Comparison of ENCODE assay signal across 1 cellular context in genomic region chr20:49619113-49620048, GRCh38.
TF ChIP-seq lines count a peak whose summit lies in the region.

No MANE protein-coding gene starts in this region.

TF ChIP-seq in GM12878, 131 proteins besides CTCF, POLR2A, EP300 and RAD21:
- TF ChIP-seq FOXK2 (IDR thresholded peaks at IDR 0.05), result peak; percentile 41; the same call in 1 of the 2 replicates
- no peak for TF ChIP-seq ATF7 (IDR thresholded peaks at IDR 0.05; ENCODE audit: low read depth)
- TF ChIP-seq RAD51 (IDR thresholded peaks at IDR 0.05), result no peak
- no peak for TF ChIP-seq BMI1 (IDR thresholded peaks at IDR 0.05; ENCODE audit: borderline replicate concordance)
- peak; percentile 62 for TF ChIP-seq HDGF (IDR thresholded peaks at IDR 0.05)
- TF ChIP-seq, protein P1, sequence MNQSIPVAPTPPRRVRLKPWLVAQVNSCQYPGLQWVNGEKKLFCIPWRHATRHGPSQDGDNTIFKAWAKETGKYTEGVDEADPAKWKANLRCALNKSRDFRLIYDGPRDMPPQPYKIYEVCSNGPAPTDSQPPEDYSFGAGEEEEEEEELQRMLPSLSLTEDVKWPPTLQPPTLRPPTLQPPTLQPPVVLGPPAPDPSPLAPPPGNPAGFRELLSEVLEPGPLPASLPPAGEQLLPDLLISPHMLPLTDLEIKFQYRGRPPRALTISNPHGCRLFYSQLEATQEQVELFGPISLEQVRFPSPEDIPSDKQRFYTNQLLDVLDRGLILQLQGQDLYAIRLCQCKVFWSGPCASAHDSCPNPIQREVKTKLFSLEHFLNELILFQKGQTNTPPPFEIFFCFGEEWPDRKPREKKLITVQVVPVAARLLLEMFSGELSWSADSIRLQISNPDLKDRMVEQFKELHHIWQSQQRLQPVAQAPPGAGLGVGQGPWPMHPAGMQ (IDR thresholded peaks at IDR 0.05; ENCODE audit: borderline replicate concordance), result 0 out of 2 replicates have a peak, but pooled peaks have one; percentile 11
- TF ChIP-seq, protein P2, sequence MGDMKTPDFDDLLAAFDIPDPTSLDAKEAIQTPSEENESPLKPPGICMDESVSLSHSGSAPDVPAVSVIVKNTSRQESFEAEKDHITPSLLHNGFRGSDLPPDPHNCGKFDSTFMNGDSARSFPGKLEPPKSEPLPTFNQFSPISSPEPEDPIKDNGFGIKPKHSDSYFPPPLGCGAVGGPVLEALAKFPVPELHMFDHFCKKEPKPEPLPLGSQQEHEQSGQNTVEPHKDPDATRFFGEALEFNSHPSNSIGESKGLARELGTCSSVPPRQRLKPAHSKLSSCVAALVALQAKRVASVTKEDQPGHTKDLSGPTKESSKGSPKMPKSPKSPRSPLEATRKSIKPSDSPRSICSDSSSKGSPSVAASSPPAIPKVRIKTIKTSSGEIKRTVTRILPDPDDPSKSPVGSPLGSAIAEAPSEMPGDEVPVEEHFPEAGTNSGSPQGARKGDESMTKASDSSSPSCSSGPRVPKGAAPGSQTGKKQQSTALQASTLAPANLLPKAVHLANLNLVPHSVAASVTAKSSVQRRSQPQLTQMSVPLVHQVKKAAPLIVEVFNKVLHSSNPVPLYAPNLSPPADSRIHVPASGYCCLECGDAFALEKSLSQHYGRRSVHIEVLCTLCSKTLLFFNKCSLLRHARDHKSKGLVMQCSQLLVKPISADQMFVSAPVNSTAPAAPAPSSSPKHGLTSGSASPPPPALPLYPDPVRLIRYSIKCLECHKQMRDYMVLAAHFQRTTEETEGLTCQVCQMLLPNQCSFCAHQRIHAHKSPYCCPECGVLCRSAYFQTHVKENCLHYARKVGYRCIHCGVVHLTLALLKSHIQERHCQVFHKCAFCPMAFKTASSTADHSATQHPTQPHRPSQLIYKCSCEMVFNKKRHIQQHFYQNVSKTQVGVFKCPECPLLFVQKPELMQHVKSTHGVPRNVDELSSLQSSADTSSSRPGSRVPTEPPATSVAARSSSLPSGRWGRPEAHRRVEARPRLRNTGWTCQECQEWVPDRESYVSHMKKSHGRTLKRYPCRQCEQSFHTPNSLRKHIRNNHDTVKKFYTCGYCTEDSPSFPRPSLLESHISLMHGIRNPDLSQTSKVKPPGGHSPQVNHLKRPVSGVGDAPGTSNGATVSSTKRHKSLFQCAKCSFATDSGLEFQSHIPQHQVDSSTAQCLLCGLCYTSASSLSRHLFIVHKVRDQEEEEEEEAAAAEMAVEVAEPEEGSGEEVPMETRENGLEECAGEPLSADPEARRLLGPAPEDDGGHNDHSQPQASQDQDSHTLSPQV (IDR thresholded peaks at IDR 0.05), result no peak
- no peak for TF ChIP-seq PAX8 (IDR thresholded peaks at IDR 0.05)
- TF ChIP-seq SREBF1 (IDR thresholded peaks at IDR 0.05; ENCODE audit: low read length), result no peak
- TF ChIP-seq RELA (IDR thresholded peaks at IDR 0.05; ENCODE audit: borderline replicate concordance, partially characterized antibody), result no peak
- TF ChIP-seq, protein P3, sequence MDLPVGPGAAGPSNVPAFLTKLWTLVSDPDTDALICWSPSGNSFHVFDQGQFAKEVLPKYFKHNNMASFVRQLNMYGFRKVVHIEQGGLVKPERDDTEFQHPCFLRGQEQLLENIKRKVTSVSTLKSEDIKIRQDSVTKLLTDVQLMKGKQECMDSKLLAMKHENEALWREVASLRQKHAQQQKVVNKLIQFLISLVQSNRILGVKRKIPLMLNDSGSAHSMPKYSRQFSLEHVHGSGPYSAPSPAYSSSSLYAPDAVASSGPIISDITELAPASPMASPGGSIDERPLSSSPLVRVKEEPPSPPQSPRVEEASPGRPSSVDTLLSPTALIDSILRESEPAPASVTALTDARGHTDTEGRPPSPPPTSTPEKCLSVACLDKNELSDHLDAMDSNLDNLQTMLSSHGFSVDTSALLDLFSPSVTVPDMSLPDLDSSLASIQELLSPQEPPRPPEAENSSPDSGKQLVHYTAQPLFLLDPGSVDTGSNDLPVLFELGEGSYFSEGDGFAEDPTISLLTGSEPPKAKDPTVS (IDR thresholded peaks at IDR 0.05; ENCODE audit: low read depth, low read length), result no peak
- TF ChIP-seq BRCA1 (IDR thresholded peaks at IDR 0.05; ENCODE audit: low read depth, low read length), result no peak
- TF ChIP-seq CHD2 (IDR thresholded peaks at IDR 0.05; ENCODE audit: borderline replicate concordance, low read depth, low read length), result no peak
- TF ChIP-seq, protein P4, sequence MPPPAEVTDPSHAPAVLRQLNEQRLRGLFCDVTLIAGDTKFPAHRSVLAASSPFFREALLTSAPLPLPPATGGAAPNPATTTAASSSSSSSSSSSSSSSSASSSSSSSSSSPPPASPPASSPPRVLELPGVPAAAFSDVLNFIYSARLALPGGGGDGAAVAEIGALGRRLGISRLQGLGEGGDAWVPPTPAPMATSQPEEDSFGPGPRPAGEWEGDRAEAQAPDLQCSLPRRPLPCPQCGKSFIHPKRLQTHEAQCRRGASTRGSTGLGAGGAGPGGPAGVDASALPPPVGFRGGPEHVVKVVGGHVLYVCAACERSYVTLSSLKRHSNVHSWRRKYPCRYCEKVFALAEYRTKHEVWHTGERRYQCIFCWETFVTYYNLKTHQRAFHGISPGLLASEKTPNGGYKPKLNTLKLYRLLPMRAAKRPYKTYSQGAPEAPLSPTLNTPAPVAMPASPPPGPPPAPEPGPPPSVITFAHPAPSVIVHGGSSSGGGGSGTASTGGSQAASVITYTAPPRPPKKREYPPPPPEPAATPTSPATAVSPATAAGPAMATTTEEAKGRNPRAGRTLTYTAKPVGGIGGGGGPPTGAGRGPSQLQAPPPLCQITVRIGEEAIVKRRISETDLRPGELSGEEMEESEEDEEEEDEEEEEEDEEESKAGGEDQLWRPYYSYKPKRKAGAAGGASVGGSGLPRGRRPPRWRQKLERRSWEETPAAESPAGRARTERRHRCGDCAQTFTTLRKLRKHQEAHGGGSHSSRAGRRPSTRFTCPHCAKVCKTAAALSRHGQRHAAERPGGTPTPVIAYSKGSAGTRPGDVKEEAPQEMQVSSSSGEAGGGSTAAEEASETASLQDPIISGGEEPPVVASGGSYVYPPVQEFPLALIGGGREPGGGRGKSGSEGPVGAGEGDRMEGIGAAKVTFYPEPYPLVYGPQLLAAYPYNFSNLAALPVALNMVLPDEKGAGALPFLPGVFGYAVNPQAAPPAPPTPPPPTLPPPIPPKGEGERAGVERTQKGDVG (CRISPR knock-in tag; IDR thresholded peaks at IDR 0.05), result no peak
- no peak for TF ChIP-seq PML (IDR thresholded peaks at IDR 0.05; ENCODE audit: low read length)
- TF ChIP-seq FOS (IDR thresholded peaks at IDR 0.05; ENCODE audit: borderline replicate concordance, extremely low read depth, insufficient read length), result no peak
- no peak for TF ChIP-seq NRF1 (conservative IDR thresholded peaks at IDR 0.05; ENCODE audit: low read depth, low read length)
- no peak for TF ChIP-seq NR2C2 (IDR thresholded peaks at IDR 0.05; ENCODE audit: borderline replicate concordance, control insufficient read depth, insufficient read length, low read depth)
- TF ChIP-seq CHD1 (IDR thresholded peaks at IDR 0.05; ENCODE audit: low read depth, low read length), result no peak
- no peak for TF ChIP-seq RUNX3 (IDR thresholded peaks at IDR 0.05; ENCODE audit: low read length)
- no peak for TF ChIP-seq NR2C1 (IDR thresholded peaks at IDR 0.05)
- no peak for TF ChIP-seq TAF1 (IDR thresholded peaks at IDR 0.05; ENCODE audit: borderline replicate concordance, low read depth, low read length)
- TF ChIP-seq, protein P5, sequence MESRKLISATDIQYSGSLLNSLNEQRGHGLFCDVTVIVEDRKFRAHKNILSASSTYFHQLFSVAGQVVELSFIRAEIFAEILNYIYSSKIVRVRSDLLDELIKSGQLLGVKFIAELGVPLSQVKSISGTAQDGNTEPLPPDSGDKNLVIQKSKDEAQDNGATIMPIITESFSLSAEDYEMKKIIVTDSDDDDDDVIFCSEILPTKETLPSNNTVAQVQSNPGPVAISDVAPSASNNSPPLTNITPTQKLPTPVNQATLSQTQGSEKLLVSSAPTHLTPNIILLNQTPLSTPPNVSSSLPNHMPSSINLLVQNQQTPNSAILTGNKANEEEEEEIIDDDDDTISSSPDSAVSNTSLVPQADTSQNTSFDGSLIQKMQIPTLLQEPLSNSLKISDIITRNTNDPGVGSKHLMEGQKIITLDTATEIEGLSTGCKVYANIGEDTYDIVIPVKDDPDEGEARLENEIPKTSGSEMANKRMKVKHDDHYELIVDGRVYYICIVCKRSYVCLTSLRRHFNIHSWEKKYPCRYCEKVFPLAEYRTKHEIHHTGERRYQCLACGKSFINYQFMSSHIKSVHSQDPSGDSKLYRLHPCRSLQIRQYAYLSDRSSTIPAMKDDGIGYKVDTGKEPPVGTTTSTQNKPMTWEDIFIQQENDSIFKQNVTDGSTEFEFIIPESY (IDR thresholded peaks at IDR 0.05), result no peak
- no peak for TF ChIP-seq PAX5 (IDR thresholded peaks at IDR 0.05; ENCODE audit: borderline replicate concordance, low read depth, low read length)
- TF ChIP-seq SREBF2 (IDR thresholded peaks at IDR 0.05; ENCODE audit: low read length), result no peak
